In genomic region chr2:81266106-81266505, GRCh38 we compare ENCODE assay signal across 13 cellular contexts.
DNase-seq lines count a peak whose midpoint lies in the region; ATAC-seq and TF ChIP-seq lines count a peak whose summit lies in the region.
"Had no signal": no experiment of that assay in that cellular context is flagged by ENCODE, and none has a peak within 500 bp of the region (broad histone marks: within the 10 kb centered on the region; RNA-seq: fewer than 3 reads in every experiment).

No MANE protein-coding gene starts in this region.

- H2AFZ ChIP-seq in HCT116 (ENCODE audit: low read depth, low read length, poor library complexity, severe bottlenecking): peak overlapping the region; percentile 27
- H2AFZ ChIP-seq: parathyroid adenoma had no signal

- ATAC-seq in HCT116: peak; percentile 74
- ATAC-seq: A549; activated naive CD8-positive, alpha-beta T cell treated with anti-CD3 and anti-CD28 coated beads, Interleukin-2, amount 50 U/mL, for 24 hours had no signal

- CTCF ChIA-PET in HCT116 (lab: Charles Lee): no interaction called here

- TF ChIP-seq POLR2A in HCT116 (IDR thresholded peaks at IDR 0.05; ENCODE audit: borderline replicate concordance, extremely low read depth, insufficient read depth, insufficient read length) (no peak), sigmoid colon (IDR thresholded peaks at IDR 0.05) (no peak)

- H3K4me1 ChIP-seq in HCT116 (ENCODE audit: control insufficient read depth in 1 of 2, insufficient read depth in 2 of 2, low read length in 2 of 2) (no peaks in the 10 kb centered on the region), sigmoid colon (no peaks in the 10 kb centered on the region)
- H3K4me1 ChIP-seq: A549, parathyroid adenoma, thyroid gland had no signal

- in situ Hi-C loops in SK-MEL-5 (cut with HindIII; ENCODE audit: low pct_unique_long_range_greater_than_20kb, low sequenced_read_pairs): no loop called here

- RAD21 ChIA-PET in HCT116 (lab: Charles Lee; ENCODE audit: low non-redundant PET in 1 of 2, low total read pairs in 2 of 2, uncharacterized antibody in 2 of 2, unreplicated experiment in 2 of 2): no interaction called here

- H3K79me2 ChIP-seq in HCT116 (ENCODE audit: insufficient read depth, low read length): no peaks in the 10 kb centered on the region
- H3K79me2 ChIP-seq: parathyroid adenoma had no signal

- intact Hi-C loops in HCT116 (cut with micrococcal nuclease) (loop anchor here (5.0 kb wide), 1 partner anchor 626 kb away; no protein-coding TSS in a partner anchor), sigmoid colon (cut with DNase I) (no loop called here)

- no peak overlapping the region for H3K27ac ChIP-seq in HCT116 (ENCODE audit: low read depth, low read length)
- no peak overlapping the region for H3K27ac ChIP-seq in sigmoid colon
- H3K27ac ChIP-seq: A549, parathyroid adenoma, thyroid gland had no signal

- no peak for TF ChIP-seq EP300 in sigmoid colon (IDR thresholded peaks at IDR 0.05)

- peak; percentile 56 for TF ChIP-seq RAD21 in HCT116 (IDR thresholded peaks at IDR 0.05; ENCODE audit: low read depth)

- H3K4me3 ChIP-seq in HCT116 (replicated peaks in 1 of 2; ENCODE audit: low read depth in 1 of 2, low read length in 2 of 2) (no peak overlapping the region), sigmoid colon (no peak overlapping the region)
- H3K4me3 ChIP-seq: A549, thyroid gland had no signal

- H3K36me3 ChIP-seq in HCT116 (ENCODE audit: control insufficient read depth in 1 of 2, insufficient read depth in 2 of 2, low read length in 2 of 2) (no peaks in the 10 kb centered on the region), sigmoid colon (no peaks in the 10 kb centered on the region)
- H3K36me3 ChIP-seq: thyroid gland had no signal

- 6 to 18% methylated on average over 1 of the region's 1 CpG for WGBS in sigmoid colon, 2 donors

- POLR2A ChIA-PET in HCT116 (lab: Charles Lee): no interaction called here

- no peaks in the 10 kb centered on the region for H3K9me2 ChIP-seq in HCT116 (ENCODE audit: insufficient read depth)

- TF ChIP-seq CTCF in HCT116 (IDR thresholded peaks at IDR 0.05 in 2 of 3, conservative IDR thresholded peaks at IDR 0.05 in 1 of 3; ENCODE audit: borderline replicate concordance in 1 of 3, insufficient read depth in 1 of 3, low read depth in 2 of 3, low read length in 2 of 3) (peak; percentile 35 to 78 (median 76); a peak in 5 of 6 replicates), sigmoid colon (IDR thresholded peaks at IDR 0.05) (no peak)

- H3K27me3 ChIP-seq in HCT116 (ENCODE audit: insufficient read depth, low read length) (no peaks in the 10 kb centered on the region), sigmoid colon (no peaks in the 10 kb centered on the region)
- H3K27me3 ChIP-seq: thyroid gland had no signal

- BruUV-seq in HCT116 (replicated peaks; lab: Mats Ljungman, UMichigan): no TSS peak

- H3K9me3 ChIP-seq in HCT116 (ENCODE audit: control insufficient read depth in 1 of 2, insufficient read depth in 1 of 2, low read depth in 1 of 2, low read length in 2 of 2): no peaks in the 10 kb centered on the region
- peaks cover 0 to 4% (median 0%) of the 10 kb centered on the region in 4 donors for H3K9me3 ChIP-seq in sigmoid colon
- H3K9me3 ChIP-seq: thyroid gland had no signal

- no peak overlapping the region for H3K4me2 ChIP-seq in HCT116 (ENCODE audit: low read length)
- H3K4me2 ChIP-seq: A549 had no signal

- H4K20me1 ChIP-seq in HCT116 (ENCODE audit: insufficient read depth): no peaks in the 10 kb centered on the region

- peak in 2 of 3 experiments; percentile 2 to 30 for DNase-seq in NCI-H1417 (lab: John Stamatoyannopoulos, UW)
- DNase-seq in NCI-H1417 treated with DMSO at 0.1 percent for 48 hours (lab: John Stamatoyannopoulos, UW): no peak
- peak; percentile 48 for DNase-seq in HCT116 (ENCODE audit: low read depth, low spot score)
- DNase-seq in SK-MEL-5 (ENCODE audit: low read depth, low spot score): peak; percentile 68
- DNase-seq in left kidney (ENCODE audit: low read depth, low spot score): peak; percentile 48
- no peak for DNase-seq in DMS79 treated with DMSO at 0.1 percent for 48 hours (lab: John Stamatoyannopoulos, UW)
- DNase-seq in ecto neural progenitor cell (ENCODE audit: low spot score): no peak
- DNase-seq in sigmoid colon: no peak
- DNase-seq: activated CD4-positive, alpha-beta T cell treated with anti-CD3 and anti-CD28 coated beads, Interleukin-2, amount 50 U/mL, for 1 hour; activated naive CD8-positive, alpha-beta T cell treated with anti-CD3 and anti-CD28 coated beads, Interleukin-2, amount 50 U/mL, for 24 hours; thyroid gland had no signal

- no peak overlapping the region for H3K9ac ChIP-seq in HCT116 (ENCODE audit: low read length)
- H3K9ac ChIP-seq: parathyroid adenoma had no signal

TF ChIP-seq in HCT116, 20 proteins besides CTCF, POLR2A, EP300 and RAD21:
- TF ChIP-seq CBX3 (IDR thresholded peaks at IDR 0.05; ENCODE audit: low read depth) (peak; percentile 56; the same call in 1 of the 2 replicates), POLR2AphosphoS5 (IDR thresholded peaks at IDR 0.05; ENCODE audit: low read depth, low read length) (no peak)

Comparison
In these comparisons a context has a peak if more than half of its experiments do, and no peak if none do; other contexts are left out.
1. DNase-seq: peak in NCI-H1417 (2 of 3), HCT116 (single experiment), SK-MEL-5 (single experiment) and left kidney (single experiment); none in NCI-H1417 treated with DMSO at 0.1 percent for 48 hours (single experiment), DMS79 treated with DMSO at 0.1 percent for 48 hours (single experiment), ecto neural progenitor cell (single experiment) and sigmoid colon (single experiment).
2. CTCF ChIP-seq: peak in HCT116 (3 of 3); none in sigmoid colon (0 of 4).